In the genomic region with DNA sequence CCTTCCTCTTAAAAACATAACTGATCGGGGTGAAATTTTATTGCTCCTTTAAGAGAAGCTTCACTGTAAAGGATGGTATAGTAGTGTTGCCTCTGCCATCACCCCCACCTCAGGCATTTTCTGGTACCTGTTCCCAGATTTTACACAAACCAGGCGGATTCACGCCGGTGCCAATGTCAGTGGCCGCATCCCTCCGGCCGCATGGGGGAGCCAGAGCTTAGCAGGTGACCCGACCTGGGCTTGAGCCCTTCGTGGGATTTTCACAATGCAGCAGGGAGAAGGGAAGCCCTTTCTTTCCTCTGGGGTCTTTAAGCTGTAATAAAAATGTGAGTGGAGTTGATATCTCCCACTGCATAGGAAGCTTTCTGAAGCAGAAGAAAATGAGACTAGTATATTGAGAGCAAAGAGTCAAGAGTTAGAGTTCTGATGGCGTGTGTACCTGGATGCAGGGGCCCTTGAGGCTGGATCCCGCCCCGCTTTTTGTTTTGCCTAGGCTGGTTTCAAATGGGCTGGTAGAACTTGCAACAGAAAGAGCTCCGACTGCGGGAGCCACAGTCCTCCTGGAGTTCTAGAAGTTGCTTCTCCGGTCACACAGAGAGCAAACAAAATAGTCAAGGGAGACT, we compare ENCODE assay signal across 8 cellular contexts. TPM values are rescaled to one million over a fixed set of nuclear protein-coding genes. Genes with fewer than 3 reads are reported as not detected.
A peak's percentile ranks its signal among the peaks of the same experiment; 100 is the strongest.
DNase-seq lines count a peak whose midpoint lies in the region; ATAC-seq and TF ChIP-seq lines count a peak whose summit lies in the region.

No MANE protein-coding gene starts in this region.

- no peaks in the 10 kb centered on the region for H3K36me3 Mint-ChIP-seq in activated T-cell treated with anti-CD3 and anti-CD28 coated beads, Interleukin-2, amount 50 U/mL, for 72 hours (ENCODE audit: insufficient read depth in 2 of 2)
- H3K36me3 Mint-ChIP-seq in activated T-cell treated with anti-CD3 and anti-CD28 coated beads, Interleukin-2, amount 50 U/mL, for 4 hours (ENCODE audit: insufficient read depth): peaks cover 2% of the 10 kb centered on the region
- H3K36me3 Mint-ChIP-seq in T-helper 2 cell treated with Interferon-gamma antibody and Interleukin-4, amounts not matched to agents 5 μg/mL and 100 μg/mL, for 36 hours (ENCODE audit: low read depth): no peaks in the 10 kb centered on the region

- H3K4me3 ChIP-seq in SJCRH30 (no peak overlapping the region), neural cell (ENCODE audit: low read length) (no peak overlapping the region)

- no peaks in the 10 kb centered on the region for H3K9me3 Mint-ChIP-seq in activated T-cell treated with anti-CD3 and anti-CD28 coated beads, Interleukin-2, amount 50 U/mL, for 72 hours
- H3K9me3 Mint-ChIP-seq in activated T-cell treated with anti-CD3 and anti-CD28 coated beads, Interleukin-2, amount 50 U/mL, for 4 hours: no peaks in the 10 kb centered on the region
- no peaks in the 10 kb centered on the region for H3K9me3 Mint-ChIP-seq in T-helper 2 cell treated with Interferon-gamma antibody and Interleukin-4, amounts not matched to agents 5 μg/mL and 100 μg/mL, for 36 hours

- TF ChIP-seq EP300 in neural cell (conservative IDR thresholded peaks at IDR 0.05; ENCODE audit: poor library complexity, severe bottlenecking): no peak

- H3K27me3 ChIP-seq in SJCRH30 (no peaks in the 10 kb centered on the region), neural cell (ENCODE audit: insufficient read depth, low read depth, low read length) (no peaks in the 10 kb centered on the region)

- H3K9ac ChIP-seq in neural cell (ENCODE audit: low read length): no peak overlapping the region

- H3K4me2 ChIP-seq in neural cell (ENCODE audit: low read length): no peak overlapping the region

- H4K20me1 ChIP-seq in neural cell (ENCODE audit: insufficient read depth): no peaks in the 10 kb centered on the region

- 0 out of 2 replicates have a peak, but pooled peaks cover 4% of the 10 kb centered on the region for H3K36me3 ChIP-seq in SJCRH30
- H3K36me3 ChIP-seq in neural cell (ENCODE audit: insufficient read depth, low read length): no peaks in the 10 kb centered on the region

- H3K27me3 Mint-ChIP-seq in activated T-cell treated with anti-CD3 and anti-CD28 coated beads, Interleukin-2, amount 50 U/mL, for 72 hours (ENCODE audit: low read depth): peaks cover 10% of the 10 kb centered on the region
- H3K27me3 Mint-ChIP-seq in activated T-cell treated with anti-CD3 and anti-CD28 coated beads, Interleukin-2, amount 50 U/mL, for 4 hours (ENCODE audit: low read depth): peaks cover 21% of the 10 kb centered on the region
- H3K27me3 Mint-ChIP-seq in T-helper 2 cell treated with Interferon-gamma antibody and Interleukin-4, amounts not matched to agents 5 μg/mL and 100 μg/mL, for 36 hours (ENCODE audit: low read depth): peaks cover 10% of the 10 kb centered on the region

- no peaks in the 10 kb centered on the region for H3K4me1 Mint-ChIP-seq in activated T-cell treated with anti-CD3 and anti-CD28 coated beads, Interleukin-2, amount 50 U/mL, for 72 hours (ENCODE audit: low read depth)
- no peaks in the 10 kb centered on the region for H3K4me1 Mint-ChIP-seq in activated T-cell treated with anti-CD3 and anti-CD28 coated beads, Interleukin-2, amount 50 U/mL, for 4 hours (ENCODE audit: low read depth)
- H3K4me1 Mint-ChIP-seq in T-helper 2 cell treated with Interferon-gamma antibody and Interleukin-4, amounts not matched to agents 5 μg/mL and 100 μg/mL, for 36 hours (ENCODE audit: low read depth): peaks cover 4% of the 10 kb centered on the region

- H3K4me1 ChIP-seq in SJCRH30: no peaks in the 10 kb centered on the region; the same call in 1 of the 2 replicates

- no peaks in the 10 kb centered on the region for H3K9me2 ChIP-seq in neural cell (ENCODE audit: insufficient read depth, low read length)

- no peaks in the 10 kb centered on the region for H3K79me2 ChIP-seq in neural cell (replicated peaks; ENCODE audit: insufficient read depth, low read length)

- peak; percentile 74 for TF ChIP-seq RAD21 in neural cell (conservative IDR thresholded peaks at IDR 0.05)

- no peak overlapping the region for H3K4me3 Mint-ChIP-seq in activated T-cell treated with anti-CD3 and anti-CD28 coated beads, Interleukin-2, amount 50 U/mL, for 72 hours
- H3K4me3 Mint-ChIP-seq in activated T-cell treated with anti-CD3 and anti-CD28 coated beads, Interleukin-2, amount 50 U/mL, for 4 hours: no peak overlapping the region
- H3K4me3 Mint-ChIP-seq in T-helper 2 cell treated with Interferon-gamma antibody and Interleukin-4, amounts not matched to agents 5 μg/mL and 100 μg/mL, for 36 hours: no peak overlapping the region

- H3F3A ChIP-seq in neural cell (ENCODE audit: insufficient read depth, low read length, poor library complexity, severe bottlenecking): no peaks in the 10 kb centered on the region

- peak; percentile 50 to 56 for ATAC-seq in activated T-cell treated with anti-CD3 and anti-CD28 coated beads, Interleukin-2, amount 50 U/mL, for 72 hours (replicated peaks in 1 of 2)
- no peak for ATAC-seq in activated T-cell treated with anti-CD3 and anti-CD28 coated beads, Interleukin-2, amount 50 U/mL, for 4 hours
- ATAC-seq in HG03432 (IDR thresholded peaks at IDR 0.05; ENCODE audit: unreplicated experiment) (peak; percentile 70), HG03469 (IDR thresholded peaks at IDR 0.05; ENCODE audit: unreplicated experiment) (no peak)

- DNase-seq in activated T-cell treated with anti-CD3 and anti-CD28 coated beads, Interleukin-2, amount 50 U/mL, for 72 hours: peak; percentile 29 to 33
- no peak for DNase-seq in activated T-cell treated with anti-CD3 and anti-CD28 coated beads, Interleukin-2, amount 50 U/mL, for 4 hours
- peak; percentile 62 to 79 for DNase-seq in SJCRH30
- peak; percentile 40 for DNase-seq in fibroblast of gingiva (ENCODE audit: low read depth)
- DNase-seq in T-helper 2 cell treated with Interferon-gamma antibody and Interleukin-4, amounts not matched to agents 5 μg/mL and 100 μg/mL, for 36 hours (ENCODE audit: low spot score): no peak

- peak; percentile 66 for TF ChIP-seq CTCF in neural cell (IDR thresholded peaks at IDR 0.05; ENCODE audit: poor library complexity, severe bottlenecking)

- no peak overlapping the region for H3K27ac Mint-ChIP-seq in activated T-cell treated with anti-CD3 and anti-CD28 coated beads, Interleukin-2, amount 50 U/mL, for 72 hours
- no peak overlapping the region for H3K27ac Mint-ChIP-seq in T-helper 2 cell treated with Interferon-gamma antibody and Interleukin-4, amounts not matched to agents 5 μg/mL and 100 μg/mL, for 36 hours

- no peak overlapping the region for H2AFZ ChIP-seq in neural cell (ENCODE audit: low read depth, low read length)

- H3K9me3 ChIP-seq in SJCRH30 (replicated peaks) (no peaks in the 10 kb centered on the region), neural cell (ENCODE audit: low read length) (no peaks in the 10 kb centered on the region)

- no peak overlapping the region for H3K27ac ChIP-seq in SJCRH30
- no peak overlapping the region for H3K27ac ChIP-seq in neural cell (ENCODE audit: low read length)

TF ChIP-seq in neural cell, 6 proteins besides CTCF, POLR2A, EP300 and RAD21:
- TF ChIP-seq SMC3 (conservative IDR thresholded peaks at IDR 0.05; ENCODE audit: poor library complexity) (peak; percentile 40), TAF1 (IDR thresholded peaks at IDR 0.05; ENCODE audit: low read depth) (no peak)

RNA-seq across cellular contexts. Expression of a gene that starts 59.4 kb away (rescaled TPM):
- 100 to 1,000 TPM; 115 to 135 TPM for total RNA-seq in activated T-cell treated with anti-CD3 and anti-CD28 coated beads, Interleukin-2, amount 50 U/mL, for 72 hours
- 100 to 1,000 TPM; 129 to 136 (median 130) TPM for total RNA-seq in activated T-cell treated with anti-CD3 and anti-CD28 coated beads, Interleukin-2, amount 50 U/mL, for 4 hours
- total RNA-seq in SJCRH30 (2014; rRNA removed; shearing (Covaris generic)): 313 and 334 TPM in 2 replicates
- polyA plus RNA-seq in neural cell: 242 and 300 TPM in 2 replicates
- polyA minus RNA-seq in neural cell: 256 and 294 TPM in 2 replicates

Comparison
In these comparisons a context has a peak if more than half of its experiments do, and no peak if none do; other contexts are left out.
1. ATAC-seq: peak in activated T-cell treated with anti-CD3 and anti-CD28 coated beads, Interleukin-2, amount 50 U/mL, for 72 hours (2 of 2) and HG03432 (single experiment); none in activated T-cell treated with anti-CD3 and anti-CD28 coated beads, Interleukin-2, amount 50 U/mL, for 4 hours (0 of 2) and HG03469 (single experiment).
2. DNase-seq: peak in activated T-cell treated with anti-CD3 and anti-CD28 coated beads, Interleukin-2, amount 50 U/mL, for 72 hours (2 of 2), SJCRH30 (2 of 2) and fibroblast of gingiva (single experiment); none in activated T-cell treated with anti-CD3 and anti-CD28 coated beads, Interleukin-2, amount 50 U/mL, for 4 hours (single experiment) and T-helper 2 cell treated with Interferon-gamma antibody and Interleukin-4, amounts not matched to agents 5 μg/mL and 100 μg/mL, for 36 hours (single experiment).